Comparison of ENCODE assay signal across 8 cellular contexts in the genomic region with DNA sequence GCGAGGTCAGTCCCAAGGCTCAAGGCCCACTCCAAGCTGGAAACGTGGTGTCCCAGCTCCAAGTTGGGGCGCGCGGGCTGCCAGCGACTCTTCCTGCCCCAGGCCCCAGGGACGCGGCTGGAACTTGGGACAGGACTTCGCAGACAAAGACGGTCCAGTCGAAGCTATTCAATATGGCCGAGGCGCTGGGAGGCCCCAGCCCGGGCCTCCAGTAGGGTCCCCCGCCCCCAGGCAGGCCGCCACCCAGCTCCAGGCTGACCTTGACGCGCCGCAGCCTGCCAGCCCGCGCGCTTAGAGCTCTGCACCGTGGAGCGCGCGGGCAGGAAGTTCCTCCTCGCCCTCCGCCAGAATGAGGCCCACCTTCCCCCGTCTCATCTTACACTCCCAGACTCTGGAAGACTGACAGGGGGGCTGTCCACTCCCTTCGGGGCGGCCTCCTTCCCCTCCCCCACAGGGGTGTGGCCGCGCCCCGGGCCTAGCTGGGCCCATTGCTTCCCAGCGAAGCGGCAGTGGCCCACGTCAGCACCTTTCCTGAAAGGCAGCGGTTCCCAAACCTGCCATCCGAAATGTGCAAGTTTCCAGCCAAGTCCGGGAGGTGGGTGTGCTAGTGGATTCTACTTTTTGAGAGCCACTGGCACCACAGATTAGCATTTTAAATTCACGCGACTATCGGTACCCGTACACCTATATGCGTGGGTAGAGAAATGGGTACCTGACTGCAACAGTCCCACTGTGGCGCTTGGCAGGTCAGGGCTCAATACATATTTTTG. TPM values are rescaled to one million over a fixed set of nuclear protein-coding genes. Genes with fewer than 3 reads are reported as not detected.
A peak's percentile ranks its signal among the peaks of the same experiment; 100 is the strongest.
DNase-seq lines count a peak whose midpoint lies in the region; ATAC-seq and TF ChIP-seq lines count a peak whose summit lies in the region.

A gene with protein sequence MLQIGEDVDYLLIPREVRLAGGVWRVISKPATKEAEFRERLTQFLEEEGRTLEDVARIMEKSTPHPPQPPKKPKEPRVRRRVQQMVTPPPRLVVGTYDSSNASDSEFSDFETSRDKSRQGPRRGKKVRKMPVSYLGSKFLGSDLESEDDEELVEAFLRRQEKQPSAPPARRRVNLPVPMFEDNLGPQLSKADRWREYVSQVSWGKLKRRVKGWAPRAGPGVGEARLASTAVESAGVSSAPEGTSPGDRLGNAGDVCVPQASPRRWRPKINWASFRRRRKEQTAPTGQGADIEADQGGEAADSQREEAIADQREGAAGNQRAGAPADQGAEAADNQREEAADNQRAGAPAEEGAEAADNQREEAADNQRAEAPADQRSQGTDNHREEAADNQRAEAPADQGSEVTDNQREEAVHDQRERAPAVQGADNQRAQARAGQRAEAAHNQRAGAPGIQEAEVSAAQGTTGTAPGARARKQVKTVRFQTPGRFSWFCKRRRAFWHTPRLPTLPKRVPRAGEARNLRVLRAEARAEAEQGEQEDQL (minus strand): TSS at position 303 of the 770 bp plus-strand sequence. CDS start 754 bp downstream, outside the sequence.

- H3K36me3 ChIP-seq in esophagus muscularis mucosa (no peaks in the 10 kb centered on the region), muscle layer of colon (ENCODE audit: insufficient read depth, low read length) (no peaks in the 10 kb centered on the region)
- no peaks in the 10 kb centered on the region for H3K36me3 ChIP-seq in CD4-positive, alpha-beta memory T cell (ENCODE audit: insufficient read depth, low read length)

- peak within 1 kb of the TSS in 2 of 7 donors; percentile 27 to 55 for H3K27ac Mint-ChIP-seq in CD4-positive, alpha-beta memory T cell

- H3K9me3 ChIP-seq in esophagus muscularis mucosa (no peaks in the 10 kb centered on the region), muscle layer of colon (ENCODE audit: low read length) (no peaks in the 10 kb centered on the region)
- H3K9me3 ChIP-seq in CD4-positive, alpha-beta memory T cell (ENCODE audit: control insufficient read depth in 1 of 2, low read length in 2 of 2) = no peaks in the 10 kb centered on the region

- POLR2A ChIA-PET in CD4-positive, alpha-beta memory T cell (lab: Charles Lee; ENCODE audit: partially characterized antibody) = no interaction called here

- no peak within 1 kb of the TSS for H3K4me3 Mint-ChIP-seq in CD4-positive, alpha-beta memory T cell

- no peak for TF ChIP-seq CTCF in esophagus muscularis mucosa (IDR thresholded peaks at IDR 0.05)

- DNase-seq in AG08395 (ENCODE audit: low spot score) (peak; percentile 84), NCI-H524 (lab: John Stamatoyannopoulos, UW) (peak; percentile 83 to 95), esophagus muscularis mucosa (ENCODE audit: extremely low spot score) (no peak)
- no peak for DNase-seq in CD4-positive, alpha-beta memory T cell

- CTCF ChIA-PET in CD4-positive, alpha-beta memory T cell (lab: Charles Lee; ENCODE audit: partially characterized antibody) = no interaction called here

- H3K27me3 ChIP-seq in esophagus muscularis mucosa (peaks cover 0 to 82% (median 18%) of the 10 kb centered on the region in 4 donors), muscle layer of colon (ENCODE audit: control insufficient read depth in 1 of 2, insufficient read depth in 2 of 2, low read length in 2 of 2) (peaks cover 21 to 52% of the 10 kb centered on the region in 2 donors)
- H3K27me3 ChIP-seq in CD4-positive, alpha-beta memory T cell (ENCODE audit: insufficient read depth, low read length) = peaks cover 13% of the 10 kb centered on the region

- no peaks in the 10 kb centered on the region for H3K36me3 Mint-ChIP-seq in CD4-positive, alpha-beta memory T cell

- no peak within 1 kb of the TSS for H3K9ac ChIP-seq in muscle layer of colon (ENCODE audit: low read length)

- H3K4me1 ChIP-seq in esophagus muscularis mucosa (peaks cover 16 to 70% (median 60%) of the 10 kb centered on the region in 4 donors), muscle layer of colon (ENCODE audit: insufficient read depth, low read length) (peaks cover 17% of the 10 kb centered on the region)
- H3K4me1 ChIP-seq in CD4-positive, alpha-beta memory T cell (ENCODE audit: insufficient read depth, low read length) = peaks cover 7% of the 10 kb centered on the region

- peak within 1 kb of the TSS; percentile 48 to 58 (median 52) for H3K4me3 ChIP-seq in esophagus muscularis mucosa
- H3K4me3 ChIP-seq in muscle layer of colon (ENCODE audit: low read depth in 1 of 2, low read length in 2 of 2) = peak within 1 kb of the TSS; percentile 34 to 74
- no peak within 1 kb of the TSS for H3K4me3 ChIP-seq in CD4-positive, alpha-beta memory T cell (ENCODE audit: low read length in 2 of 2)

- H3K27ac ChIP-seq in esophagus muscularis mucosa (replicated peaks in 1 of 4) (peak within 1 kb of the TSS; percentile 38 to 73 (median 58)), muscle layer of colon (ENCODE audit: low read depth, low read length) (peak within 1 kb of the TSS; percentile 39)
- no peak within 1 kb of the TSS for H3K27ac ChIP-seq in CD4-positive, alpha-beta memory T cell (ENCODE audit: low read depth, low read length)

- WGBS in esophagus muscularis mucosa = 24% methylated on average over 24 of the region's 46 CpGs

- peaks cover 0 to 3% (median 0%) of the 10 kb centered on the region in 8 donors for H3K9me3 Mint-ChIP-seq in CD4-positive, alpha-beta memory T cell

- TF ChIP-seq POLR2A in esophagus muscularis mucosa (IDR thresholded peaks at IDR 0.05; ENCODE audit: low read depth) = no peak

- H3K4me1 Mint-ChIP-seq in CD4-positive, alpha-beta memory T cell = peaks cover 2 to 13% (median 5%) of the 10 kb centered on the region in 4 donors

- H3K27me3 Mint-ChIP-seq in CD4-positive, alpha-beta memory T cell = peaks cover 32 to 46% of the 10 kb centered on the region in 2 donors

- TF ChIP-seq EP300 in esophagus muscularis mucosa (IDR thresholded peaks at IDR 0.05) = no peak

- intact Hi-C loops in esophagus muscularis mucosa (cut with DNase I) = no loop called here
- intact Hi-C loops in CD4-positive, alpha-beta memory T cell (cut with micrococcal nuclease) = no loop called here

- ATAC-seq in HG02678 (IDR thresholded peaks at IDR 0.05; ENCODE audit: unreplicated experiment) = no peak
- no peak for ATAC-seq in GM21515 (IDR thresholded peaks at IDR 0.05; ENCODE audit: unreplicated experiment)
- ATAC-seq in HG03442 (IDR thresholded peaks at IDR 0.05; ENCODE audit: unreplicated experiment) = no peak

RNA-seq across cellular contexts. Expression of the gene that starts here (rescaled TPM):
- total RNA-seq in esophagus muscularis mucosa = 10 to 100 TPM in 1 of 4 donors, 1 to 10 TPM in 3; 4.5 to 11.6 (median 4.9) TPM
- not detected for total RNA-seq in CD4-positive, alpha-beta memory T cell
- polyA plus RNA-seq in CD4-positive, alpha-beta memory T cell = not detected

Comparison
In these comparisons a context has a peak if more than half of its experiments do, and no peak if none do; other contexts are left out.
1. RNA of the gene that starts here (total RNA-seq): 4.5 to 11.6 TPM in esophagus muscularis mucosa; not detected in CD4-positive, alpha-beta memory T cell; every median in the first group is over 4 times any median in the second.
2. DNase-seq: peak in AG08395 (single experiment) and NCI-H524 (2 of 2); none in esophagus muscularis mucosa (single experiment) and CD4-positive, alpha-beta memory T cell (0 of 5).
3. H3K4me3 ChIP-seq: peak in esophagus muscularis mucosa (4 of 4) and muscle layer of colon (2 of 2); none in CD4-positive, alpha-beta memory T cell (0 of 2).